1 cellular context compared by ENCODE assay signal in genomic region chr17:56902350-56902749, GRCh38.
TF ChIP-seq lines count a peak whose summit lies in the region.

No MANE protein-coding gene starts in this region.

TF ChIP-seq in GM12891, 5 proteins besides CTCF, POLR2A, EP300 and RAD21:
- TF ChIP-seq TAF1 (IDR thresholded peaks at IDR 0.05; ENCODE audit: low read depth, low read length) (no peak), PAX5 (IDR thresholded peaks at IDR 0.05; ENCODE audit: insufficient read depth, low read length, severe bottlenecking) (no peak), POU2F2 (IDR thresholded peaks at IDR 0.05; ENCODE audit: low read depth, low read length) (no peak), SPI1 (IDR thresholded peaks at IDR 0.05; ENCODE audit: low read depth, low read length) (no peak), POLR2AphosphoS5 (IDR thresholded peaks at IDR 0.05; ENCODE audit: low read depth, low read length) (0 out of 2 replicates have a peak, but pooled peaks have one; percentile 31)
